In the genomic region with DNA sequence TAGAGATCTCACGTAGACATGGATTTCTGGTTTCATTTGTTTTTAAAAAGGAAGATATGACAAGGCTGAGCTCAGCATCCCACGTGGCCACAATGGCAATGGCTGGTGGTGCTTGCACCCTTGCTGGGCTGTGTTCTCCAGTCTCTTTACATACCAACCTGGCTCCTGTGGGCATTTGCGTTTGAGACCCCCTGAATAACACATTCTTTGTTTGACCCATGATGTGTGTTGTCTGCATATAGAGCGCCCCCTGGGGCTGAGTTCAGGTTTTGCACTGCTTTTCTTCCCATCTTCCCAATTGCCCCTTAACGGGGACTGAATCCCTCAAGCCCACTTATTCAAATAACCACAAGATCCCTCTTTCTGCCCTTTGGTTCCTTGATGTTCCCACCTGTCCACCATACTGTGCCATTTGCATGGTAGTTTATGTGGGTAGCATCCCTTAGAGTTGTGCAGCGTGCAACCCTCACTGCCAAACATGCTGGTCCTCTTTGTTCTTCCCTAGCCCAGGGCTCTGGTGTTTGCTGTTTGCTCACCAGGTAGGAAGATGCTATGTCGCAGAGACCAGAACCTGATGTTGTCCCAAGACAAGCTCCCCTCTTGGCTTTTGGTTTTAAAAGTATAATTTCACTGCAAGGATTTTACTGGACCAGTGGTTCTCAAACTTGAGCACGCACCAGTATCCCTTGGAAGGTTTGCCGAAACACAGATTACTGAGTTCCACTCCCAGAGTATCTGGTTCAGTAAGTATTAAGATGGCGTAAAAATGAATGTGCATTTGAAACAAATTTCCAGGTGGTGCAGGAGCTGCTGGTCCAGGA, we compare ENCODE assay signal across 1 cellular context.
TF ChIP-seq lines count a peak whose summit lies in the region.

No MANE protein-coding gene starts in this region.

TF ChIP-seq in SK-N-SH treated with all-trans-retinoic acid at 6 μM for 48 hours, 23 proteins besides CTCF, POLR2A, EP300 and RAD21 (continued from another document):
- TF ChIP-seq, protein P1, sequence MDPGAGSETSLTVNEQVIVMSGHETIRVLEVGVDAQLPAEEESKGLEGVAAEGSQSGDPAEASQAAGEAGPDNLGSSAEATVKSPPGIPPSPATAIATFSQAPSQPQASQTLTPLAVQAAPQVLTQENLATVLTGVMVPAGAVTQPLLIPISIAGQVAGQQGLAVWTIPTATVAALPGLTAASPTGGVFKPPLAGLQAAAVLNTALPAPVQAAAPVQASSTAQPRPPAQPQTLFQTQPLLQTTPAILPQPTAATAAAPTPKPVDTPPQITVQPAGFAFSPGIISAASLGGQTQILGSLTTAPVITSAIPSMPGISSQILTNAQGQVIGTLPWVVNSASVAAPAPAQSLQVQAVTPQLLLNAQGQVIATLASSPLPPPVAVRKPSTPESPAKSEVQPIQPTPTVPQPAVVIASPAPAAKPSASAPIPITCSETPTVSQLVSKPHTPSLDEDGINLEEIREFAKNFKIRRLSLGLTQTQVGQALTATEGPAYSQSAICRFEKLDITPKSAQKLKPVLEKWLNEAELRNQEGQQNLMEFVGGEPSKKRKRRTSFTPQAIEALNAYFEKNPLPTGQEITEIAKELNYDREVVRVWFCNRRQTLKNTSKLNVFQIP (CRISPR knock-in tag; IDR thresholded peaks at IDR 0.05; ENCODE audit: borderline replicate concordance, low read depth) = no peak
- no peak for TF ChIP-seq ARNTL (CRISPR knock-in tag; IDR thresholded peaks at IDR 0.05; ENCODE audit: borderline replicate concordance, low read depth)
- TF ChIP-seq ISL1 (CRISPR knock-in tag; IDR thresholded peaks at IDR 0.05) = no peak
